Comparison of ENCODE assay signal across 2 cellular contexts in genomic region chr11:111352235-111352746, GRCh38.
TF ChIP-seq lines count a peak whose summit lies in the region.

No MANE protein-coding gene starts in this region.

TF ChIP-seq in IMR-90, 13 proteins besides CTCF, POLR2A, EP300 and RAD21:
- TF ChIP-seq FOS (IDR thresholded peaks at IDR 0.05; ENCODE audit: low read depth, low read length) (no peak), NFE2L2 (IDR thresholded peaks at IDR 0.05; ENCODE audit: low read depth, low read length) (no peak), RFX5 (IDR thresholded peaks at IDR 0.05; ENCODE audit: low read depth, low read length) (no peak), MAZ (IDR thresholded peaks at IDR 0.05; ENCODE audit: borderline replicate concordance, low read depth, low read length) (no peak), USF2 (IDR thresholded peaks at IDR 0.05; ENCODE audit: low read depth, low read length) (no peak), BHLHE40 (IDR thresholded peaks at IDR 0.05; ENCODE audit: low read depth, low read length) (no peak), CEBPB (IDR thresholded peaks at IDR 0.05; ENCODE audit: low read depth, low read length) (no peak), SMC3 (IDR thresholded peaks at IDR 0.05; ENCODE audit: low read depth, low read length) (no peak), MAFK (IDR thresholded peaks at IDR 0.05; ENCODE audit: low read depth, low read length) (no peak), RCOR1 (IDR thresholded peaks at IDR 0.05; ENCODE audit: insufficient replicate concordance, low read length) (no peak), ELK1 (IDR thresholded peaks at IDR 0.05; ENCODE audit: borderline replicate concordance, low read depth, low read length) (no peak), MXI1 (IDR thresholded peaks at IDR 0.05; ENCODE audit: borderline replicate concordance, low read depth, low read length) (no peak), CHD1 (IDR thresholded peaks at IDR 0.05; ENCODE audit: low read depth, low read length) (no peak)

TF ChIP-seq in GM12878, 131 proteins besides CTCF, POLR2A, EP300 and RAD21:
- TF ChIP-seq CREM (IDR thresholded peaks at IDR 0.05; ENCODE audit: low read depth) (no peak), TCF7 (IDR thresholded peaks at IDR 0.05; ENCODE audit: borderline replicate concordance) (no peak), MTA3 (IDR thresholded peaks at IDR 0.05; ENCODE audit: borderline replicate concordance, low read length) (no peak), YY1 (IDR thresholded peaks at IDR 0.05; ENCODE audit: low read depth, low read length) (no peak), IRF5 (IDR thresholded peaks at IDR 0.05; ENCODE audit: borderline replicate concordance) (no peak), PML (IDR thresholded peaks at IDR 0.05; ENCODE audit: low read length) (no peak), YBX1 (IDR thresholded peaks at IDR 0.05) (no peak), RBBP5 (conservative IDR thresholded peaks at IDR 0.05) (no peak), REST (IDR thresholded peaks at IDR 0.05; ENCODE audit: low read depth, low read length) (no peak), HCFC1 (IDR thresholded peaks at IDR 0.05; ENCODE audit: low read length) (no peak), POLR2AphosphoS2 (IDR thresholded peaks at IDR 0.05; ENCODE audit: low read depth, low read length) (no peak), NR2C2 (IDR thresholded peaks at IDR 0.05; ENCODE audit: borderline replicate concordance, control insufficient read depth, insufficient read length, low read depth) (no peak), KLF5 (IDR thresholded peaks at IDR 0.05; ENCODE audit: partially characterized antibody) (no peak)
